7 cellular contexts compared by ENCODE assay signal in the genomic region with DNA sequence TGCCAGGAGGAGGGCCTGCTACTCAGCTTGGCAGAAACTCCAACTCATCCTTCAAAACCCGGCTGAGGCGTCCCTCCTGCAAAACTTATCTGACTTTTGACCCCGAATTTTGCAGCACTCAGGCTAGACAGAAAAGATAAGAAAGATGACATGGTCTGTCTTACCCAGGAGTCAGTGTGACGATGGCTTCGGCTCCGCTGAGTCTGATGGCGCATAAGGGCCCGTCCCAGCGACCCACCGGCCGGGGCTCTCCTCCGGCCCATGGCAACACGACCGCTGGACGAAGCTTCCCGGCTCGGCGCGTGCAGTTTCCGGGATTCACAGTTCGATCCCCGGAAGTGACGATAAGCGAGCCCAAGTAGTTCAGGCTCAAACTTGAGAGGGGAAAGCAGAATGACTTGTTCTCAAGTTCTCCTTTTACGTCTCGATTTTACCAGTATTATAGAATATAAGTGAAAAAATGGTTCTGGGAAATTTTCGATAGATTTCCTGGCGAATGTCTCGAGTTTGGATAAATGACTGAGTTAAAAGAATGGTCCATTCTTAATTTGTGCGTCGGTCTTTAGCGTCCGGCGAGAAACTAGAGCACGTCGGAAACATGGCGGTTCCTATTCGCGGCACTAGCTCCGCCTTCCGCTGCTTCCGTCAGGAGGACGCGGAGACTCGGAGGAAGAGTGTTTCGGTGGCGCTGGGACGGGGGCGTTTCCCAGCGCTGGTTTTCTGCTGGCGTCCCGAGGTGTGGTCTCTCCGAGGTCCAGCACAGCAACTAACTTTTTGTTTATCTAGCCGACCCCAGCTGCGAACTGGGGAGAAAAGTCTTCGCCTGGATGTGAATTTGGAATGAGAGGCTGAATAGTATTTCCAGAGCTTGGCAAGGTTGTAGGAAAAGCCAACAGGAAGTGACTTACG. TPM values are rescaled to one million over a fixed set of nuclear protein-coding genes. Genes with fewer than 3 reads are reported as not detected.
DNase-seq lines count a peak whose midpoint lies in the region; ATAC-seq, FAIRE-seq and TF ChIP-seq lines count a peak whose summit lies in the region.

Gene LSG1, minus strand, starts transcription at position 292 of the 909 bp plus-strand sequence. Its CDS starts 29 bp downstream, at position 263.

- H3K4me3 ChIP-seq in body of pancreas, result peak within 1 kb of the TSS; percentile 59 to 61

- 0% methylated on average over 57 of the region's 57 CpGs for WGBS in body of pancreas, 2 donors

- ATAC-seq in GM18519 (IDR thresholded peaks at IDR 0.05; ENCODE audit: low FRiP score, unreplicated experiment), result peak; percentile 68
- peak; percentile 63 for ATAC-seq in HG03060 (IDR thresholded peaks at IDR 0.05; ENCODE audit: low read depth, unreplicated experiment)
- peak; percentile 98 for ATAC-seq in body of pancreas
- peak; percentile 97 for ATAC-seq in sciatic nerve

- H3K9me3 ChIP-seq in body of pancreas, result no peaks in the 10 kb centered on the region

- peak within 1 kb of the TSS; percentile 75 to 92 (median 84) for H3K27ac ChIP-seq in body of pancreas

- peak; percentile 98 for DNase-seq in NCI-H2107 treated with DMSO at 0.1 percent for 48 hours (lab: John Stamatoyannopoulos, UW; ENCODE audit: unreplicated experiment)
- DNase-seq in body of pancreas, result peak; percentile 91 to 95 (median 92)
- DNase-seq in iPS DF 19.7 (ENCODE audit: low read depth, low spot score), result peak; percentile 82
- peak; percentile 92 for DNase-seq in sciatic nerve (ENCODE audit: low spot score)

- FAIRE-seq in TTC549 (lab: Jason Lieb, UNC), result peak; percentile 11

- H3K36me3 ChIP-seq in body of pancreas (replicated peaks in 1 of 2; ENCODE audit: insufficient read depth in 1 of 2, low read depth in 2 of 2), result peaks cover 0 to 7% of the 10 kb centered on the region in 2 donors

- no peaks in the 10 kb centered on the region for H3K27me3 ChIP-seq in body of pancreas

- peak in 2 of 3 donors; percentile 57 to 70 for TF ChIP-seq POLR2A in body of pancreas (IDR thresholded peaks at IDR 0.05)

- peaks cover 14% of the 10 kb centered on the region for H3K4me1 ChIP-seq in body of pancreas

- intact Hi-C loops in body of pancreas (cut with DNase I), result no loop called here
- intact Hi-C loops in sciatic nerve (cut with DNase I), result loop anchor here (5.0 kb wide), 1 partner anchor 585 kb away; no protein-coding TSS in a partner anchor

- peak in 1 of 7 experiments; percentile 28 for TF ChIP-seq CTCF in body of pancreas (IDR thresholded peaks at IDR 0.05)

RNA-seq across cellular contexts. Expression of gene LSG1, which starts in this region (rescaled TPM):
- total RNA-seq in body of pancreas, result 10 to 100 TPM; 30.1 to 36.9 TPM
- 33.8 TPM for total RNA-seq in sciatic nerve

Comparison
In these comparisons a context has a peak if more than half of its experiments do, and no peak if none do; other contexts are left out.
1. Peak in every context shown above with its lines: DNase-seq, ATAC-seq, H3K4me3 ChIP-seq and H3K27ac ChIP-seq.